8 cellular contexts compared by ENCODE assay signal in genomic region chr2:102063360-102063947, GRCh38.
DNase-seq lines count a peak whose midpoint lies in the region; ATAC-seq, FAIRE-seq and TF ChIP-seq lines count a peak whose summit lies in the region.

No MANE protein-coding gene starts in this region.

- in situ Hi-C loops in GM13977 (cut with MboI; ENCODE audit: low pct_unique_long_range_greater_than_20kb, low sequenced_read_pairs, unreplicated experiment): no loop called here

- H3K9me1 ChIP-seq in keratinocyte (ENCODE audit: control insufficient read depth, extremely low read depth, insufficient read depth, low read length): no peaks in the 10 kb centered on the region

- H3K4me1 ChIP-seq in keratinocyte (ENCODE audit: control insufficient read depth, extremely low read depth, insufficient read depth, low read length): peaks cover 27% of the 10 kb centered on the region

- peak overlapping the region; percentile 74 for H3K27ac ChIP-seq in keratinocyte (ENCODE audit: control insufficient read depth, insufficient read depth, low read length)

- H3K36me3 Mint-ChIP-seq in activated naive CD8-positive, alpha-beta T cell treated with anti-CD3 and anti-CD28 coated beads, Interleukin-2, amount 50 U/mL, for 24 hours (ENCODE audit: low read depth): no peaks in the 10 kb centered on the region

- H3K9me3 Mint-ChIP-seq in activated naive CD8-positive, alpha-beta T cell treated with anti-CD3 and anti-CD28 coated beads, Interleukin-2, amount 50 U/mL, for 24 hours: no peaks in the 10 kb centered on the region

- no peaks in the 10 kb centered on the region for H3K36me3 ChIP-seq in keratinocyte (ENCODE audit: control insufficient read depth in 2 of 2, extremely low read depth in 1 of 2, insufficient read depth in 2 of 2, low read length in 2 of 2)

- H3K27me3 Mint-ChIP-seq in activated naive CD8-positive, alpha-beta T cell treated with anti-CD3 and anti-CD28 coated beads, Interleukin-2, amount 50 U/mL, for 24 hours: peaks cover 3% of the 10 kb centered on the region

- H2AFZ ChIP-seq in keratinocyte (ENCODE audit: control insufficient read depth, low read length): no peak overlapping the region

- H3K9ac ChIP-seq in keratinocyte (ENCODE audit: control insufficient read depth, extremely low read depth, insufficient read depth, low read length): no peak overlapping the region

- dilution Hi-C loops in keratinocyte (cut with MboI; ENCODE audit: extremely low pct_ligation_motif_present, low sequenced_read_pairs): no loop called here

- DNase-seq in LHCN-M2 (ENCODE audit: low read depth) (peak; percentile 35), keratinocyte (ENCODE audit: low read depth, low spot score) (no peak), stromal cell of bone marrow (ENCODE audit: low read depth) (peak; percentile 66), GM13977 (ENCODE audit: low spot score) (no peak), putamen (ENCODE audit: low spot score) (no peak), NCI-H524 (lab: John Stamatoyannopoulos, UW) (no peak)
- no peak for DNase-seq in activated naive CD8-positive, alpha-beta T cell treated with anti-CD3 and anti-CD28 coated beads, Interleukin-2, amount 50 U/mL, for 24 hours

- H3K4me1 Mint-ChIP-seq in activated naive CD8-positive, alpha-beta T cell treated with anti-CD3 and anti-CD28 coated beads, Interleukin-2, amount 50 U/mL, for 24 hours: peaks cover 30% of the 10 kb centered on the region

- FAIRE-seq in keratinocyte (lab: Jason Lieb, UNC): no peak

- H3K4me2 ChIP-seq in keratinocyte (ENCODE audit: control insufficient read depth, extremely low read depth, insufficient read depth, low read depth, low read length): peak overlapping the region; percentile 71

- no peaks in the 10 kb centered on the region for H3K27me3 ChIP-seq in keratinocyte (ENCODE audit: control insufficient read depth, extremely low read depth, insufficient read depth, low read length)

- H3K4me3 Mint-ChIP-seq in activated naive CD8-positive, alpha-beta T cell treated with anti-CD3 and anti-CD28 coated beads, Interleukin-2, amount 50 U/mL, for 24 hours: peak overlapping the region; percentile 45

- ATAC-seq in activated naive CD8-positive, alpha-beta T cell treated with anti-CD3 and anti-CD28 coated beads, Interleukin-2, amount 50 U/mL, for 24 hours: no peak
- no peak for ATAC-seq in HG03354 (IDR thresholded peaks at IDR 0.05; ENCODE audit: poor library complexity, severe bottlenecking, unreplicated experiment)

- peak overlapping the region in 1 of 3 experiments; percentile 10 for H3K4me3 ChIP-seq in keratinocyte (ENCODE audit: control insufficient read depth in 2 of 3, extremely low read depth in 1 of 3, insufficient read depth in 2 of 3, low read depth in 1 of 3, low read length in 3 of 3)

- H3K9me3 ChIP-seq in keratinocyte (ENCODE audit: control insufficient read depth, low read depth, low read length): peaks cover 7% of the 10 kb centered on the region

- H3K79me2 ChIP-seq in keratinocyte (ENCODE audit: control insufficient read depth, insufficient read depth, low read length): no peaks in the 10 kb centered on the region

- H3K27ac Mint-ChIP-seq in activated naive CD8-positive, alpha-beta T cell treated with anti-CD3 and anti-CD28 coated beads, Interleukin-2, amount 50 U/mL, for 24 hours: peak overlapping the region; percentile 56

- no peaks in the 10 kb centered on the region for H4K20me1 ChIP-seq in keratinocyte (ENCODE audit: control insufficient read depth, extremely low read depth, insufficient read depth, low read length)

- TF ChIP-seq CTCF in keratinocyte (optimal IDR thresholded peaks at IDR 0.05 in 1 of 3, IDR thresholded peaks at IDR 0.05 in 1 of 3, conservative IDR thresholded peaks at IDR 0.05 in 1 of 3; ENCODE audit: extremely low read depth in 1 of 3, insufficient read depth in 2 of 3, low read length in 3 of 3): no peak
- no peak for TF ChIP-seq CTCF in GM13977 (IDR thresholded peaks at IDR 0.05; ENCODE audit: extremely low read depth, insufficient read depth, missing control alignments)

Comparison
In these comparisons a context has a peak if more than half of its experiments do, and no peak if none do; other contexts are left out.
1. DNase-seq: peak in LHCN-M2 (single experiment) and stromal cell of bone marrow (single experiment); none in activated naive CD8-positive, alpha-beta T cell treated with anti-CD3 and anti-CD28 coated beads, Interleukin-2, amount 50 U/mL, for 24 hours (single experiment), keratinocyte (single experiment), GM13977 (single experiment), putamen (single experiment) and NCI-H524 (0 of 2).